In the genomic region with DNA sequence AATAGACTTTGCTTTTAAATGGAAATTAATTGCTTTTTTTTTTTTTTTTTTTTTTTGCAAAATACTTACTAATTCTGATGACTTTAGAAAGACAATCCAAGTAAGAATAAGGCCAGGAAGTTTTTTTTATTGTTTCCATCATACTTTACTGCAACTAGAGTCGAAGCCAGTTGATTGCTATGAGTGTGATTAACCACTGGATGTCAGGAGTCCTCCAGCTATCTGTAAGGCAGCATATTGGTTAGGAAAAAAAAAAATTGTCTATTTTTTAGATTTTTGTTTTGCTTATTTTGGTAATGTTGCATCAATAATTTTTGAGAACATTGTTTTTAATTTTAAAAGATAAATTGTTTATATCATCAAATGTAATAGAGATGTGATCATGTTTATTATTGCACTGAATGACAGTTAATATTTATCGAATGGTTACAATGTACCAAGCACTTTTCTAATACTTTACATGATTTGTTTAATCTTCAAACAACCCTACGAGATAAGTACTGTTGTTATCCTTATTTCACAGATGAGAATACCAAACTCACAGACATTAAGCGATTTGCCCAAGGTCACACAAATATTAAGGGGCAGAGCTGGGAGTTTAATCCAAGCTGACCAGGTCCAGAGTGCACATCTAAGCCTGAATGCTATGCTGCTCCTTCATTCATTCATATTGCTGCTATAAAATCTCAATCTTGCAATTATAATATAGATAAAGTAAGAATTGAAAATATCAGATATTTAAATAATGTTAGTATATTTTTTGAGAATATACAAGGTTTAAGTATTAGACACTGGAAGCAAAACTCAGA, we compare ENCODE assay signal across 9 cellular contexts. TPM values are rescaled to one million over a fixed set of nuclear protein-coding genes. Genes with fewer than 3 reads are reported as not detected.
DNase-seq lines count a peak whose midpoint lies in the region; ATAC-seq and TF ChIP-seq lines count a peak whose summit lies in the region.
"Had no signal": no experiment of that assay in that cellular context is flagged by ENCODE, and none has a peak within 500 bp of the region (broad histone marks: within the 10 kb centered on the region; RNA-seq: fewer than 3 reads in every experiment).

No MANE protein-coding gene starts in this region.

- peak; percentile 55 for ATAC-seq in GM19455 (IDR thresholded peaks at IDR 0.05; ENCODE audit: unreplicated experiment)
- no peak for ATAC-seq in HG03108 (IDR thresholded peaks at IDR 0.05; ENCODE audit: unreplicated experiment)

- no peak overlapping the region for H3K4me3 ChIP-seq in retinal pigment epithelial cell (ENCODE audit: low read length)

- DNase-seq in AG09319 (ENCODE audit: extremely low read depth, low read depth): no peak
- peak; percentile 27 for DNase-seq in NCI-H460 (ENCODE audit: extremely low read depth, low read depth)
- DNase-seq in erythroblast (lab: John Stamatoyannopoulos, UW): peak; percentile 2 to 28
- DNase-seq in retinal pigment epithelial cell (ENCODE audit: low read depth): no peak
- no peak for DNase-seq in T-helper 1 cell
- DNase-seq in activated CD4-positive, alpha-beta T cell treated with anti-CD3 and anti-CD28 coated beads for 4 hours: no peak

- no peak for TF ChIP-seq POLR2A in erythroblast (IDR thresholded peaks at IDR 0.05; ENCODE audit: low read length)

- peak; percentile 62 for TF ChIP-seq CTCF in AG09319 (IDR thresholded peaks at IDR 0.05; ENCODE audit: low read depth, low read length)
- TF ChIP-seq CTCF in retinal pigment epithelial cell (conservative IDR thresholded peaks at IDR 0.05; ENCODE audit: low read depth, low read length): peak; percentile 74

RNA-seq across cellular contexts. Expression of a gene that starts 19.9 kb away (rescaled TPM):
- total RNA-seq in NCI-H460 (2014; rRNA removed; shearing (Covaris generic)): not detected in 2 replicates
- polyA plus RNA-seq in NCI-H460 (2014; cell fraction: nucleus; rRNA removed): not detected in 2 replicates
- total RNA-seq: temporal lobe had no signal

RNA-seq across cellular contexts. Expression of a gene that starts 34.1 kb away (rescaled TPM):
- total RNA-seq in NCI-H460 (2014; rRNA removed; shearing (Covaris generic)): not detected in 2 replicates
- polyA plus RNA-seq in NCI-H460 (2014; cell fraction: nucleus; rRNA removed): not detected in 2 replicates
- total RNA-seq: temporal lobe had no signal

Comparison
In these comparisons a context has a peak if more than half of its experiments do, and no peak if none do; other contexts are left out.
1. DNase-seq: peak in NCI-H460 (single experiment) and erythroblast (2 of 2); none in AG09319 (single experiment), retinal pigment epithelial cell (single experiment), T-helper 1 cell (0 of 5) and activated CD4-positive, alpha-beta T cell treated with anti-CD3 and anti-CD28 coated beads for 4 hours (0 of 2).